Comparison of ENCODE assay signal across 2 cellular contexts in the genomic region with DNA sequence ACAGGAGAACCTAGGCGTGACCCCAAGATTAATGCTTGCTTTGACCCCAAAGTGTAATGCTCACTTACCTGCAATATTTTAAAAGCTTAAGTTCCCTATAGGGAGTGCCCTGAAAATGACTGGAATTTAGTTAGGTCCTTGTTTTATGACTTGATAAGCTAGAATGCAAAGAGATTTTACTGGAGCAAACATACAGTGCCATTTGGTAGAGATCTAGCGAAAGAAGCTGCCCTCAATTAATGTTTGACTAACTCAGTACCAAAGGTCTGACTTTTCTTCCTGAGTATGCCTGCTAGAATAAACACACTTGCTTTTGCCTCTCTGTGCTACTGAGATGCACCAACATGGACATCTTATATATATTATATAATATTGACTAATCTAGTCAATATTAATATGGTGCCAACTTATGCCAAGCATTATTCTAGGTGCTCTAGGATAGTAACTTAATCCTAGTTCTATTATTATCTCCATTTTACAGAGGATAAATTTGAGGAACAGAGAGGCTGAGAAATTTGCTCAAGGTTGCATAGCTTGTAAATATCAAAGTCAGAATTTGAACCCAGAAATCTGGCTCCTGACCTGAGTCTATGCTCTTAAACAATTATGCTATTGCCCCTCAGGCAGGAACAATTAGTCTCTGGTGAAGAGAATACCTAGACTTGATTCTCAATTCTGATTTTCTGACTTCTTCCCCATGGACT.
A peak's percentile ranks its signal among the peaks of the same experiment; 100 is the strongest.
TF ChIP-seq lines count a peak whose summit lies in the region.

No MANE protein-coding gene starts in this region.

TF ChIP-seq in HCT116, 20 proteins besides CTCF, POLR2A, EP300 and RAD21 (continued from another document):
- TF ChIP-seq, protein P1, sequence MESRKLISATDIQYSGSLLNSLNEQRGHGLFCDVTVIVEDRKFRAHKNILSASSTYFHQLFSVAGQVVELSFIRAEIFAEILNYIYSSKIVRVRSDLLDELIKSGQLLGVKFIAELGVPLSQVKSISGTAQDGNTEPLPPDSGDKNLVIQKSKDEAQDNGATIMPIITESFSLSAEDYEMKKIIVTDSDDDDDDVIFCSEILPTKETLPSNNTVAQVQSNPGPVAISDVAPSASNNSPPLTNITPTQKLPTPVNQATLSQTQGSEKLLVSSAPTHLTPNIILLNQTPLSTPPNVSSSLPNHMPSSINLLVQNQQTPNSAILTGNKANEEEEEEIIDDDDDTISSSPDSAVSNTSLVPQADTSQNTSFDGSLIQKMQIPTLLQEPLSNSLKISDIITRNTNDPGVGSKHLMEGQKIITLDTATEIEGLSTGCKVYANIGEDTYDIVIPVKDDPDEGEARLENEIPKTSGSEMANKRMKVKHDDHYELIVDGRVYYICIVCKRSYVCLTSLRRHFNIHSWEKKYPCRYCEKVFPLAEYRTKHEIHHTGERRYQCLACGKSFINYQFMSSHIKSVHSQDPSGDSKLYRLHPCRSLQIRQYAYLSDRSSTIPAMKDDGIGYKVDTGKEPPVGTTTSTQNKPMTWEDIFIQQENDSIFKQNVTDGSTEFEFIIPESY (IDR thresholded peaks at IDR 0.05; ENCODE audit: extremely low read depth, insufficient replicate concordance, low read length): no peak
- TF ChIP-seq EZH2 (IDR thresholded peaks at IDR 0.05) (no peak), ZFX (IDR thresholded peaks at IDR 0.05) (no peak), ELF1 (IDR thresholded peaks at IDR 0.05; ENCODE audit: borderline replicate concordance, low read depth) (no peak), YY1 (IDR thresholded peaks at IDR 0.05; ENCODE audit: extremely low read depth, insufficient replicate concordance, low read depth, low read length) (no peak)
- TF ChIP-seq, protein P2, sequence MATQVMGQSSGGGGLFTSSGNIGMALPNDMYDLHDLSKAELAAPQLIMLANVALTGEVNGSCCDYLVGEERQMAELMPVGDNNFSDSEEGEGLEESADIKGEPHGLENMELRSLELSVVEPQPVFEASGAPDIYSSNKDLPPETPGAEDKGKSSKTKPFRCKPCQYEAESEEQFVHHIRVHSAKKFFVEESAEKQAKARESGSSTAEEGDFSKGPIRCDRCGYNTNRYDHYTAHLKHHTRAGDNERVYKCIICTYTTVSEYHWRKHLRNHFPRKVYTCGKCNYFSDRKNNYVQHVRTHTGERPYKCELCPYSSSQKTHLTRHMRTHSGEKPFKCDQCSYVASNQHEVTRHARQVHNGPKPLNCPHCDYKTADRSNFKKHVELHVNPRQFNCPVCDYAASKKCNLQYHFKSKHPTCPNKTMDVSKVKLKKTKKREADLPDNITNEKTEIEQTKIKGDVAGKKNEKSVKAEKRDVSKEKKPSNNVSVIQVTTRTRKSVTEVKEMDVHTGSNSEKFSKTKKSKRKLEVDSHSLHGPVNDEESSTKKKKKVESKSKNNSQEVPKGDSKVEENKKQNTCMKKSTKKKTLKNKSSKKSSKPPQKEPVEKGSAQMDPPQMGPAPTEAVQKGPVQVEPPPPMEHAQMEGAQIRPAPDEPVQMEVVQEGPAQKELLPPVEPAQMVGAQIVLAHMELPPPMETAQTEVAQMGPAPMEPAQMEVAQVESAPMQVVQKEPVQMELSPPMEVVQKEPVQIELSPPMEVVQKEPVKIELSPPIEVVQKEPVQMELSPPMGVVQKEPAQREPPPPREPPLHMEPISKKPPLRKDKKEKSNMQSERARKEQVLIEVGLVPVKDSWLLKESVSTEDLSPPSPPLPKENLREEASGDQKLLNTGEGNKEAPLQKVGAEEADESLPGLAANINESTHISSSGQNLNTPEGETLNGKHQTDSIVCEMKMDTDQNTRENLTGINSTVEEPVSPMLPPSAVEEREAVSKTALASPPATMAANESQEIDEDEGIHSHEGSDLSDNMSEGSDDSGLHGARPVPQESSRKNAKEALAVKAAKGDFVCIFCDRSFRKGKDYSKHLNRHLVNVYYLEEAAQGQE (IDR thresholded peaks at IDR 0.05; ENCODE audit: low read depth): no peak

TF ChIP-seq in liver, 16 proteins besides CTCF, POLR2A, EP300 and RAD21 (continued from another document):
- TF ChIP-seq, protein P2 (IDR thresholded peaks at IDR 0.05): peak; percentile 56
- peak in 1 of 2 donors; percentile 46 for TF ChIP-seq JUND (IDR thresholded peaks at IDR 0.05)
- no peak for TF ChIP-seq EGR1 (IDR thresholded peaks at IDR 0.05; ENCODE audit: low read depth in 2 of 2)
- TF ChIP-seq, protein P3, sequence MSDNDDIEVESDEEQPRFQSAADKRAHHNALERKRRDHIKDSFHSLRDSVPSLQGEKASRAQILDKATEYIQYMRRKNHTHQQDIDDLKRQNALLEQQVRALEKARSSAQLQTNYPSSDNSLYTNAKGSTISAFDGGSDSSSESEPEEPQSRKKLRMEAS (IDR thresholded peaks at IDR 0.05): no peak
- TF ChIP-seq GABPA (IDR thresholded peaks at IDR 0.05 in 1 of 2, conservative IDR thresholded peaks at IDR 0.05 in 1 of 2): no peak
- TF ChIP-seq SP1 (IDR thresholded peaks at IDR 0.05): peak; percentile 84
- TF ChIP-seq, protein P1 (IDR thresholded peaks at IDR 0.05): no peak
- TF ChIP-seq HNF4G (IDR thresholded peaks at IDR 0.05): peak; percentile 56
- TF ChIP-seq RXRA (IDR thresholded peaks at IDR 0.05): peak; percentile 26 to 37
- peak; percentile 39 for TF ChIP-seq YY1 (IDR thresholded peaks at IDR 0.05)
- no peak for TF ChIP-seq NR2F2 (IDR thresholded peaks at IDR 0.05)
- TF ChIP-seq TAF1 (conservative IDR thresholded peaks at IDR 0.05): no peak
- no peak for TF ChIP-seq FOXA1 (IDR thresholded peaks at IDR 0.05)
- peak; percentile 51 for TF ChIP-seq FOXA2 (IDR thresholded peaks at IDR 0.05)
